16 cellular contexts compared by ENCODE assay signal in the genomic region with DNA sequence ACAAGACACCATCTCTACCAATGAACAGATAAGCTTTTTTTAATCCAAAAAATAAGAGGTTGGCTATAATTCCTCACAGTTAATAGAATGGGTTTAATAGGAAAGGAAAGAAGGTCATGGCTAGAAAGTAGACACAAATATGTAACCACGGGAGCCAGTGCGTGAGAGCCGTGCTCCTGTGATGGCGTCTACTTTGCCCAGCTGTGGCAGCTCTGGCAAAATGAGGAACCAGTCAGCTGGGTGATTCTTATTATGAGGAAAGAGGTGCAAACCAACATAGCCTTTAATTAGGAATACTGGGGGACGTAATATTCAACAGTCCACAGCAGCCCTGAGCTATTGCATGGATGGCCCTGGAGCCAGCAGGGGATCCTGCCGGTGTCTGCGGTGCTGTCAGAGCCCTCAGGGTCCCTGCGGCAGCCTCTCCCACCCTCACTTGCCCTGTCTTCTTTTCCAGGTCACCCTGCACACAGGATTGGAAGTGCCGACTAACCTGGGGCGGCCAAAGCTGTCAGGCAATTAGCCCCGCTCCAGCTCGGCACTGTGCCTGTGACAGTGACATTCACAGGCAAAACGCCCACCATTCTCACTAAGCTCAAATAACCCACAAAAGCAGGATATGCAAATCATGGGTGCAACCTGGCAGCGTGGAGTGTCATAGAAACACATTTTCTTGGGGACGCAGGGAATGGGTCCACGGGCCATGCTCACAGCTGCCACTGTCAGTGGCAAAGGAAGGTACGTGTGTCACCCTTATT.
DNase-seq lines count a peak whose midpoint lies in the region; ATAC-seq and TF ChIP-seq lines count a peak whose summit lies in the region.
"Had no signal": no experiment of that assay in that cellular context is flagged by ENCODE, and none has a peak within 500 bp of the region (broad histone marks: within the 10 kb centered on the region; RNA-seq: fewer than 3 reads in every experiment).

No MANE protein-coding gene starts in this region.

- H3K9me3 ChIP-seq in OCI-LY3 (ENCODE audit: insufficient read depth, low read length), result no peaks in the 10 kb centered on the region
- H3K9me3 ChIP-seq: sigmoid colon, transverse colon had no signal

- no peak overlapping the region for H3K27ac ChIP-seq in OCI-LY3 (ENCODE audit: low read length)
- H3K27ac ChIP-seq: 22Rv1, sigmoid colon, transverse colon had no signal

- peak overlapping the region; percentile 55 for H2AFZ ChIP-seq in OCI-LY3 (ENCODE audit: low read depth, low read length)

- peak overlapping the region; percentile 85 for H3K4me2 ChIP-seq in OCI-LY3 (ENCODE audit: low read length)

- no peaks in the 10 kb centered on the region for H3K79me2 ChIP-seq in OCI-LY3 (ENCODE audit: low read length)

- H3K4me1 ChIP-seq in OCI-LY3 (ENCODE audit: low read length), result peaks cover 23% of the 10 kb centered on the region

- ATAC-seq in HG02759 (IDR thresholded peaks at IDR 0.05; ENCODE audit: unreplicated experiment), result peak; percentile 31
- ATAC-seq: left ventricle myocardium superior had no signal

- no peak for TF ChIP-seq CTCF in OCI-LY3 (IDR thresholded peaks at IDR 0.05; ENCODE audit: low read depth, low read length)

- H4K20me1 ChIP-seq in OCI-LY3 (ENCODE audit: insufficient read depth, low read length), result no peaks in the 10 kb centered on the region

- peak; percentile 7 to 56 for DNase-seq in NCI-H526 (lab: John Stamatoyannopoulos, UW)
- no peak for DNase-seq in NCI-H526 treated with DMSO at 0.1 percent for 48 hours (lab: John Stamatoyannopoulos, UW)
- DNase-seq in stimulated activated CD8-positive, alpha-beta memory T cell treated with anti-CD3 and anti-CD28 coated beads, Interleukin-7, amount 100 ng/mL, for 24 hours (ENCODE audit: low read depth), result peak; percentile 1
- DNase-seq in HPDE6-E6E7 (ENCODE audit: extremely low spot score), result no peak
- no peak for DNase-seq in NCI-H146 (lab: John Stamatoyannopoulos, UW)
- no peak for DNase-seq in foreskin melanocyte
- DNase-seq: activated CD4-positive, alpha-beta T cell treated with anti-CD3 and anti-CD28 coated beads, Interleukin-2, amount 50 U/mL, for 1 hour; activated gamma-delta T cell treated with Interleukin-2 at 50 U/mL for 16 hours; hippocampal formation; left ventricle myocardium superior; NCI-H1105; sigmoid colon; transverse colon had no signal

- H3K9ac ChIP-seq in OCI-LY3 (ENCODE audit: low read length), result no peak overlapping the region; the same call in 1 of the 2 replicates

- H3K27me3 ChIP-seq in OCI-LY3 (ENCODE audit: low read depth, low read length), result peaks cover 9% of the 10 kb centered on the region
- H3K27me3 ChIP-seq: transverse colon had no signal

- H3K4me3 ChIP-seq in OCI-LY3 (ENCODE audit: low read length), result peak overlapping the region; percentile 58
- H3K4me3 ChIP-seq: sigmoid colon, transverse colon had no signal

- H3K36me3 ChIP-seq in OCI-LY3 (replicated peaks; ENCODE audit: low read depth, low read length), result no peaks in the 10 kb centered on the region
- H3K36me3 ChIP-seq: sigmoid colon, transverse colon had no signal

Comparison
In these comparisons a context has a peak if more than half of its experiments do, and no peak if none do; other contexts are left out.
1. DNase-seq: peak in NCI-H526 (2 of 2) and stimulated activated CD8-positive, alpha-beta memory T cell treated with anti-CD3 and anti-CD28 coated beads, Interleukin-7, amount 100 ng/mL, for 24 hours (single experiment); none in NCI-H526 treated with DMSO at 0.1 percent for 48 hours (single experiment), HPDE6-E6E7 (single experiment), NCI-H146 (single experiment) and foreskin melanocyte (single experiment).